In the genomic region with DNA sequence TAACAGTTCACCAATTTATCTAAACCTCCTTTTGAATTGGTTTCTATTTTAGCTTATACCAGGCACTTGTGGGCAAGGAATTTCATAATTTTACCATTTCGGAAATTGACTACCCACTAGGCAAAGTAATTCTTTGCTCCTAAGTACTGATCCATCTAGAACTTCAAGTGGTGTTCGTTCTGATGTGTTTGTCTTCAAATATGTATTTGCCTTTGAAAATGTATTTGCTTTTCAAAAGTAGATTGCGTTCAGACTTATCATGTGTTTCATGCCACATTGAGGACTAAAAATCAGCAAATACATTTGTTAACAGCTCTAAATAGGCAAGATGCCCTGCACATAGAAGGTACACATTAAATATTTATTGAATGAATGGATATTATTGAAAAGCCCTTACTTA, we compare ENCODE assay signal across 26 cellular contexts. TPM values are rescaled to one million over a fixed set of nuclear protein-coding genes. Genes with fewer than 3 reads are reported as not detected.
DNase-seq lines count a peak whose midpoint lies in the region; ATAC-seq, FAIRE-seq and TF ChIP-seq lines count a peak whose summit lies in the region.
"Had no signal": no experiment of that assay in that cellular context is flagged by ENCODE, and none has a peak within 500 bp of the region (broad histone marks: within the 10 kb centered on the region; RNA-seq: fewer than 3 reads in every experiment).

No MANE protein-coding gene starts in this region.

- CTCF ChIA-PET in CD4-positive, alpha-beta T cell (lab: Charles Lee) = interaction anchor here (1.2 kb wide), 1 partner anchor 10 kb away, joined by 3 read pairs; no protein-coding TSS in a partner anchor
- CTCF ChIA-PET in WTC11 (lab: Charles Lee) = no interaction called here

- TF ChIP-seq POLR2A in erythroblast (IDR thresholded peaks at IDR 0.05; ENCODE audit: low read length) = no peak

- H3K4me3 ChIP-seq in LNCaP clone FGC (ENCODE audit: low read depth, low read length) = no peak overlapping the region
- H3K4me3 ChIP-seq in pancreas = no peak overlapping the region
- H3K4me3 ChIP-seq: A549; BLaER1 treated with 17β-estradiol and CSF1 and Interleukin-3, amounts not matched to agents 10 nM and 100 nM; GM23338 had no signal

- ATAC-seq in pancreas (peak; percentile 28 to 69 (median 56)), WTC11 (no peak), HG02884 (IDR thresholded peaks at IDR 0.05; ENCODE audit: unreplicated experiment) (no peak)
- no peak for ATAC-seq in CD4-positive, alpha-beta T cell (ENCODE audit: poor library complexity)
- ATAC-seq: A549, GM23338, HCT116 had no signal

- H3K4me3 Mint-ChIP-seq in CD4-positive, alpha-beta T cell = no peak overlapping the region
- no peak overlapping the region for H3K4me3 Mint-ChIP-seq in WTC11
- H3K4me3 Mint-ChIP-seq: CD14-positive monocyte; CD4-positive, alpha-beta memory T cell; GM23338; H9 had no signal

- no peaks in the 10 kb centered on the region for H3K4me1 Mint-ChIP-seq in CD4-positive, alpha-beta T cell (ENCODE audit: low read depth)
- no peaks in the 10 kb centered on the region for H3K4me1 Mint-ChIP-seq in WTC11
- H3K4me1 Mint-ChIP-seq: GM23338, H9 had no signal

- no peak overlapping the region for H3K27ac Mint-ChIP-seq in CD4-positive, alpha-beta T cell
- no peak overlapping the region for H3K27ac Mint-ChIP-seq in WTC11
- H3K27ac Mint-ChIP-seq: CD14-positive monocyte; CD4-positive, alpha-beta memory T cell; GM23338; H9 had no signal

- no peaks in the 10 kb centered on the region for H3K27me3 ChIP-seq in pancreas
- no peaks in the 10 kb centered on the region for H3K27me3 ChIP-seq in CD4-positive, alpha-beta T cell (ENCODE audit: control insufficient read depth, insufficient read depth, low read length)
- H3K27me3 ChIP-seq: BE2C; BLaER1 treated with 17β-estradiol and CSF1 and Interleukin-3, amounts not matched to agents 10 nM and 100 nM had no signal

- no peaks in the 10 kb centered on the region for H3K9me3 Mint-ChIP-seq in CD4-positive, alpha-beta T cell
- no peaks in the 10 kb centered on the region for H3K9me3 Mint-ChIP-seq in WTC11
- H3K9me3 Mint-ChIP-seq: CD14-positive monocyte; CD4-positive, alpha-beta memory T cell; GM23338; H9 had no signal

- intact Hi-C loops in pancreas (cut with DNase I) = no loop called here
- intact Hi-C loops in CD4-positive, alpha-beta T cell (cut with DNase I, micrococcal nuclease) = no loop called here

- DNase-seq in DMS53 (lab: John Stamatoyannopoulos, UW) = peak; percentile 58
- DNase-seq in LNCaP clone FGC (ENCODE audit: low read depth) = peak; percentile 48
- no peak for DNase-seq in pancreas
- DNase-seq in CD4-positive, alpha-beta T cell = no peak
- DNase-seq in WTC11 (ENCODE audit: low spot score) = no peak
- DNase-seq in erythroblast (lab: John Stamatoyannopoulos, UW) = no peak
- DNase-seq: 8988T; ACHN; AML-193; BE2C; CD4-positive, alpha-beta memory T cell; COR-L47; DMS153; DMS79 treated with DMSO at 0.1 percent for 48 hours; GF-D8; H9 had no signal

- no peaks in the 10 kb centered on the region for H3K9me3 ChIP-seq in pancreas
- no peaks in the 10 kb centered on the region for H3K9me3 ChIP-seq in CD4-positive, alpha-beta T cell (ENCODE audit: control insufficient read depth, low read length)
- H3K9me3 ChIP-seq: A549; BE2C; BLaER1 treated with 17β-estradiol and CSF1 and Interleukin-3, amounts not matched to agents 10 nM and 100 nM had no signal

- peak; percentile 36 for FAIRE-seq in colon (lab: Jason Lieb, UNC)
- FAIRE-seq in pancreas (lab: Jason Lieb, UNC) = no peak
- FAIRE-seq: A549, GM12891, GM18507 had no signal

- TF ChIP-seq CTCF in LNCaP clone FGC (IDR thresholded peaks at IDR 0.05; ENCODE audit: control insufficient read depth, extremely low read depth, insufficient read depth) (no peak), pancreas (IDR thresholded peaks at IDR 0.05) (no peak), WTC11 (IDR thresholded peaks at IDR 0.05) (no peak)
- no peak for TF ChIP-seq CTCF in CD4-positive, alpha-beta T cell (IDR thresholded peaks at IDR 0.05)

- POLR2A ChIA-PET in CD4-positive, alpha-beta T cell (lab: Charles Lee) = no interaction called here
- POLR2A ChIA-PET in WTC11 (lab: Charles Lee) = no interaction called here

- no peak overlapping the region for H3K27ac ChIP-seq in pancreas
- H3K27ac ChIP-seq in CD4-positive, alpha-beta T cell (ENCODE audit: low read depth, low read length) = no peak overlapping the region
- H3K27ac ChIP-seq: A549; BLaER1 treated with 17β-estradiol and CSF1 and Interleukin-3, amounts not matched to agents 10 nM and 100 nM had no signal

- H3K4me1 ChIP-seq in pancreas = peaks cover 14 to 18% (median 16%) of the 10 kb centered on the region in 3 donors
- H3K4me1 ChIP-seq: A549; BE2C; BLaER1 treated with 17β-estradiol and CSF1 and Interleukin-3, amounts not matched to agents 10 nM and 100 nM had no signal

- H3K27me3 Mint-ChIP-seq in CD4-positive, alpha-beta T cell = no peaks in the 10 kb centered on the region
- no peaks in the 10 kb centered on the region for H3K27me3 Mint-ChIP-seq in WTC11 (ENCODE audit: low read depth)
- H3K27me3 Mint-ChIP-seq: CD4-positive, alpha-beta memory T cell had no signal

- H3K36me3 Mint-ChIP-seq in CD4-positive, alpha-beta T cell (ENCODE audit: low read depth) = peaks cover 46% of the 10 kb centered on the region
- H3K36me3 Mint-ChIP-seq in WTC11 = no peaks in the 10 kb centered on the region

- H3K36me3 ChIP-seq in pancreas = no peaks in the 10 kb centered on the region
- H3K36me3 ChIP-seq: BE2C had no signal

- WGBS in pancreas, 2 donors = 36 to 48% methylated on average over 3 of the region's 3 CpGs

TF ChIP-seq in WTC11, 78 proteins besides CTCF, POLR2A, EP300 and RAD21:
- TF ChIP-seq, protein P1, sequence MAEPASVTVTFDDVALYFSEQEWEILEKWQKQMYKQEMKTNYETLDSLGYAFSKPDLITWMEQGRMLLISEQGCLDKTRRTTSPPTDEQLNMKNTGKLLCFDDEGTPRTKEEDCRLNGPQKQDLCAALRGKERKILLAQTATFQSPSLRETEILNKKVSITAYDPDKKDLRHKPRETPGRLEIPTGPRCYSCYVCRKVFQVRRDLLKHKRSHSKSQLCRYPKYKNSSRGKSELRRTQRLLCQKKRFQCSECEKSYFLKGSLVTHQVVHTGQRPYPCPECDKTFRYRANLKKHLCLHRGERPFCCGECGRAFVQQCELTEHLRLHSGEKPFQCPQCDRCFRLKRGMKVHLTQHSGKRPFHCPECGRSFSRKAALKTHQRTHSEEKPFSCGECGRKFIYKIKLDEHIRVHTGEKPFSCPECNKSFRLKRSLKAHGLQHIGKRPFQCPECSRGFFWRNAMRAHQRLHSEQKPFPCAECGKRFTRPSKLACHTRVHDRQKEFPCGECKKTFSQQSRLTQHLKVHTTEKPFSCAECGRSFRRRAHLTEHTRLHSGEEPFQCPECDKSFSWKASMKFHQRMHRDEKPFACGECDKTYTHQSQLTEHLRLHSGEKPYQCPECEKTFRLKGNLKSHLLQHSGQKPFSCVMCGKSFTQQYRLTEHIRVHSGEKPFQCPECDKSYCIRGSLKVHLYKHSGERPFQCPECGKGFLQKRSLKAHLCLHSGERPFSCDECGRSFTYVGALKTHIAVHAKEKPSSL (CRISPR knock-in tag; conservative IDR thresholded peaks at IDR 0.05) = no peak
- TF ChIP-seq HMGA2 (CRISPR knock-in tag; IDR thresholded peaks at IDR 0.05) (no peak), CBFB (CRISPR knock-in tag; IDR thresholded peaks at IDR 0.05; ENCODE audit: low read depth) (no peak), ZNF671 (CRISPR knock-in tag; IDR thresholded peaks at IDR 0.05) (no peak), ZNF138 (CRISPR knock-in tag; conservative IDR thresholded peaks at IDR 0.05) (no peak)
- TF ChIP-seq, protein P2, sequence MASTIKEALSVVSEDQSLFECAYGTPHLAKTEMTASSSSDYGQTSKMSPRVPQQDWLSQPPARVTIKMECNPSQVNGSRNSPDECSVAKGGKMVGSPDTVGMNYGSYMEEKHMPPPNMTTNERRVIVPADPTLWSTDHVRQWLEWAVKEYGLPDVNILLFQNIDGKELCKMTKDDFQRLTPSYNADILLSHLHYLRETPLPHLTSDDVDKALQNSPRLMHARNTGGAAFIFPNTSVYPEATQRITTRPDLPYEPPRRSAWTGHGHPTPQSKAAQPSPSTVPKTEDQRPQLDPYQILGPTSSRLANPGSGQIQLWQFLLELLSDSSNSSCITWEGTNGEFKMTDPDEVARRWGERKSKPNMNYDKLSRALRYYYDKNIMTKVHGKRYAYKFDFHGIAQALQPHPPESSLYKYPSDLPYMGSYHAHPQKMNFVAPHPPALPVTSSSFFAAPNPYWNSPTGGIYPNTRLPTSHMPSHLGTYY (CRISPR knock-in tag; IDR thresholded peaks at IDR 0.05) = no peak

RNA-seq across cellular contexts. Expression of a gene that starts 26.7 kb away (rescaled TPM):
- total RNA-seq in pancreas (10 to 100 TPM in 2 of 6 donors, 1 to 10 TPM in 4; 5.7 to 19.5 (median 7.6) TPM), WTC11 (2021) (1.3 to 2.3 TPM (median 2.1 TPM) in 3 replicates)
- 1 to 10 TPM; 6.2 to 8.5 TPM for polyA plus RNA-seq in pancreas
- total RNA-seq in CD4-positive, alpha-beta T cell = 10 to 100 TPM; 31.1 to 32.1 TPM
- total RNA-seq: G401 had no signal

RNA-seq across cellular contexts. Expression of a gene that starts 48.5 kb away (rescaled TPM):
- 10 to 100 TPM in 2 of 6 donors, 1 to 10 TPM in 3, under 1 TPM in 1; 0.98 to 17.0 (median 3.1) TPM for total RNA-seq in pancreas
- polyA plus RNA-seq in pancreas = 10 to 100 TPM; 11.9 to 38.1 TPM
- total RNA-seq in CD4-positive, alpha-beta T cell = not detected
- 0.21 TPM in 1 of 3 replicates, not detected in the others for total RNA-seq in WTC11 (2021)
- total RNA-seq: CD4-positive, alpha-beta memory T cell; G401; GM23338; H9 had no signal
- polyA plus RNA-seq: CD14-positive monocyte; CD4-positive, alpha-beta memory T cell; GM23338 had no signal

RNA-seq across cellular contexts. Expression of a gene that starts 52.2 kb away (rescaled TPM):
- total RNA-seq in pancreas (10 to 100 TPM; 13.5 to 27.0 (median 16.1) TPM), WTC11 (2021) (42.1 to 46.2 TPM (median 44.5 TPM) in 3 replicates)
- polyA plus RNA-seq in pancreas = 10 to 100 TPM; 11.3 to 18.1 TPM
- total RNA-seq in CD4-positive, alpha-beta T cell = 1 to 10 TPM; 3.9 to 5.0 TPM

Comparison
In these comparisons a context has a peak if more than half of its experiments do, and no peak if none do; other contexts are left out.
1. DNase-seq: peak in DMS53 (single experiment) and LNCaP clone FGC (single experiment); none in pancreas (0 of 6), CD4-positive, alpha-beta T cell (0 of 10), WTC11 (single experiment) and erythroblast (0 of 2).
2. ATAC-seq: peak in pancreas (4 of 4); none in CD4-positive, alpha-beta T cell (single experiment), WTC11 (single experiment) and HG02884 (single experiment).